In the genomic region with DNA sequence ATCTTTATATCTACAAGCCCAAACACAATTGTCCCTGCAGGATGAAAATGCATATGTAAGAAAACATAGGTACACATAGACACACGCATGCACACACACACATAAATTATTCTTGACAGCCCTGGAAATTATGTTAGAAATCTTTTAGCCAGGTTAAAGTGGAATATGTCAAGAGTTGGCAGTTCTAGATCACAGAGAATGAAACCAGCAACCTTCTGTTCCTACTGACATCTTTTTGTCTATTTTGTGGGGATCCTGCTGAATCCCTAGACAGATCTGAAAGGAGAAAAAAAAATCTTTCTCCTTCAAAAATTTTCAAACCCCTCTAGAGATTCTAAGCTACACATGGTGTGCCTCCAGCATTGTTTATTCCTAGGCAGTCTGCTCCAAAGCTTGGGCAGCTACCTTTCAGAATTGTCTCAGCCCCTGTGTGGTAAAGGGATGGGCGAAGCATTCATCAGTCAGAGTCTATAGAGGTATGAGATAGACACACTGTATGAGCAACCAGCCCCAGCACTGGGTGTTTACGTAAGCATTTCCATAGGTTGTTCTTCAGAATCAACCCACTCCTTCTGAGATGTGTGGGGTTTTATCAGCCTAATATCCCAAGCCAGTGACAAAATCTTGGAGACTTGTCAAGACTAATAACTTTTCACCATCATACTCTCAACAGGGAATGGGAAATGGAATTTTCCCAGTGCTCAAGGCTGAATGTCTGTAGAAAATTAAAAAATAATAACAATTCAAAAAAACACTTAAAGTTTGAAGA, we compare ENCODE assay signal across 17 cellular contexts.
DNase-seq lines count a peak whose midpoint lies in the region; ATAC-seq and TF ChIP-seq lines count a peak whose summit lies in the region.
"Had no signal": no experiment of that assay in that cellular context is flagged by ENCODE, and none has a peak within 500 bp of the region (broad histone marks: within the 10 kb centered on the region; RNA-seq: fewer than 3 reads in every experiment).

No MANE protein-coding gene starts in this region.

- no peak overlapping the region for H3K4ac ChIP-seq in trophoblast cell (ENCODE audit: low read depth, low read length)

- no peaks in the 10 kb centered on the region for H3K27me3 Mint-ChIP-seq in T-helper 17 cell
- no peaks in the 10 kb centered on the region for H3K27me3 Mint-ChIP-seq in activated naive CD8-positive, alpha-beta T cell treated with anti-CD3 and anti-CD28 coated beads, Interleukin-2, amount 10 ng/mL, durations not matched to agents 7 days and 5 days
- H3K27me3 Mint-ChIP-seq: activated B cell treated with CpG ODN at 0.5 μM for 24 hours had no signal

- peaks cover 2% of the 10 kb centered on the region for H3K36me3 Mint-ChIP-seq in T-helper 17 cell (ENCODE audit: low read depth)
- H3K36me3 Mint-ChIP-seq in activated naive CD8-positive, alpha-beta T cell treated with anti-CD3 and anti-CD28 coated beads, Interleukin-2, amount 10 ng/mL, durations not matched to agents 7 days and 5 days: peaks cover 3% of the 10 kb centered on the region
- H3K36me3 Mint-ChIP-seq in stimulated activated effector memory CD8-positive, alpha-beta T cell treated with anti-CD3 and anti-CD28 coated beads, Interleukin-12 subunit alpha, Interleukin-12 subunit beta, amount 100 ng/mL, for 72 hours: peaks cover 6% of the 10 kb centered on the region

- H3K23ac ChIP-seq in trophoblast cell (ENCODE audit: low read length): no peak overlapping the region

- no peak for TF ChIP-seq POLR2A in tibial nerve (IDR thresholded peaks at IDR 0.05)

- H3K9me3 ChIP-seq in T-helper 17 cell (ENCODE audit: control insufficient read depth, low read length, poor library complexity, severe bottlenecking) (no peaks in the 10 kb centered on the region), trophoblast cell (ENCODE audit: insufficient read depth, low read depth, low read length) (peaks cover 2% of the 10 kb centered on the region), tibial nerve (no peaks in the 10 kb centered on the region)
- H3K9me3 ChIP-seq: HAP-1, Peyer's patch had no signal

- H3K4me3 ChIP-seq in trophoblast cell (ENCODE audit: low read depth, low read length): no peak overlapping the region
- no peak overlapping the region for H3K4me3 ChIP-seq in tibial nerve
- H3K4me3 ChIP-seq: HAP-1, Peyer's patch had no signal

- WGBS in trophoblast cell (ENCODE audit: extremely low coverage, insufficient coverage, insufficient read length): no CpG with 5 or more reads among the region's 3 CpGs
- 86 to 95% methylated on average over 3 of the region's 3 CpGs for WGBS in tibial nerve, 2 donors

- no peak overlapping the region for H3K27ac ChIP-seq in trophoblast cell (ENCODE audit: low read depth, low read length)
- H3K27ac ChIP-seq in tibial nerve: no peak overlapping the region

- H3K4me1 ChIP-seq in trophoblast cell (ENCODE audit: control insufficient read depth in 1 of 2, insufficient read depth in 2 of 2, low read length in 2 of 2) (no peaks in the 10 kb centered on the region), tibial nerve (peaks cover 0 to 3% (median 0%) of the 10 kb centered on the region in 4 donors)
- H3K4me1 ChIP-seq: HAP-1, Peyer's patch had no signal

- no peak overlapping the region for H2AFZ ChIP-seq in trophoblast cell (ENCODE audit: insufficient read depth, low read length, poor library complexity)

- no peak overlapping the region for H2AK5ac ChIP-seq in trophoblast cell (ENCODE audit: low read length)

- H4K8ac ChIP-seq in trophoblast cell (ENCODE audit: low read depth, low read length): no peak overlapping the region

- POLR2A ChIA-PET in activated naive CD8-positive, alpha-beta T cell treated with anti-CD3 and anti-CD28 coated beads, Interleukin-2, amount 10 ng/mL, durations not matched to agents 7 days and 5 days (lab: Charles Lee): interaction anchor here (0.8 to 1.1 kb wide), 2 partner anchors 11 to 99 kb away, joined by 3 to 4 read pairs; a partner anchor contains a TSS

- H4K91ac ChIP-seq in trophoblast cell (ENCODE audit: low read depth, low read length): no peak overlapping the region

- peak overlapping the region; percentile 85 for H3K4me3 Mint-ChIP-seq in T-helper 17 cell
- H3K4me3 Mint-ChIP-seq in activated naive CD8-positive, alpha-beta T cell treated with anti-CD3 and anti-CD28 coated beads, Interleukin-2, amount 10 ng/mL, durations not matched to agents 7 days and 5 days: peak overlapping the region; percentile 0
- H3K4me3 Mint-ChIP-seq in stimulated activated effector memory CD8-positive, alpha-beta T cell treated with anti-CD3 and anti-CD28 coated beads, Interleukin-12 subunit alpha, Interleukin-12 subunit beta, amount 100 ng/mL, for 72 hours: peak overlapping the region; percentile 44
- H3K4me3 Mint-ChIP-seq: activated B cell treated with CpG ODN at 0.5 μM for 24 hours had no signal

- no peak overlapping the region for H3K18ac ChIP-seq in trophoblast cell (ENCODE audit: low read length)

- no peaks in the 10 kb centered on the region for H3K9me3 Mint-ChIP-seq in activated naive CD8-positive, alpha-beta T cell treated with anti-CD3 and anti-CD28 coated beads, Interleukin-2, amount 10 ng/mL, durations not matched to agents 7 days and 5 days
- H3K9me3 Mint-ChIP-seq in stimulated activated effector memory CD8-positive, alpha-beta T cell treated with anti-CD3 and anti-CD28 coated beads, Interleukin-12 subunit alpha, Interleukin-12 subunit beta, amount 100 ng/mL, for 72 hours: no peaks in the 10 kb centered on the region
- H3K9me3 Mint-ChIP-seq: activated B cell treated with CpG ODN at 0.5 μM for 24 hours had no signal

- no peak for TF ChIP-seq CTCF in tibial nerve (IDR thresholded peaks at IDR 0.05)

- H3K4me1 Mint-ChIP-seq in T-helper 17 cell: peaks cover 22% of the 10 kb centered on the region
- peaks cover 20% of the 10 kb centered on the region for H3K4me1 Mint-ChIP-seq in activated naive CD8-positive, alpha-beta T cell treated with anti-CD3 and anti-CD28 coated beads, Interleukin-2, amount 10 ng/mL, durations not matched to agents 7 days and 5 days
- H3K4me1 Mint-ChIP-seq in stimulated activated effector memory CD8-positive, alpha-beta T cell treated with anti-CD3 and anti-CD28 coated beads, Interleukin-12 subunit alpha, Interleukin-12 subunit beta, amount 100 ng/mL, for 72 hours: peaks cover 47% of the 10 kb centered on the region

- no peak overlapping the region for H4K12ac ChIP-seq in trophoblast cell (ENCODE audit: low read depth, low read length)

- TF ChIP-seq EP300 in tibial nerve (IDR thresholded peaks at IDR 0.05): no peak

- H2BK12ac ChIP-seq in trophoblast cell (ENCODE audit: low read length): no peak overlapping the region

- peak; percentile 84 for ATAC-seq in T-helper 17 cell
- ATAC-seq in activated naive CD8-positive, alpha-beta T cell treated with anti-CD3 and anti-CD28 coated beads, Interleukin-2, amount 10 ng/mL, durations not matched to agents 7 days and 5 days (ENCODE audit: low read depth): no peak
- ATAC-seq in stimulated activated effector memory CD8-positive, alpha-beta T cell treated with anti-CD3 and anti-CD28 coated beads, Interleukin-12 subunit alpha, Interleukin-12 subunit beta, amount 100 ng/mL, for 72 hours: peak; percentile 65

- no peak overlapping the region for H3K14ac ChIP-seq in trophoblast cell (ENCODE audit: low read length)

- H2BK120ac ChIP-seq in trophoblast cell (ENCODE audit: insufficient read depth, low read length, poor library complexity): no peak overlapping the region

- no peaks in the 10 kb centered on the region for H3K36me3 ChIP-seq in trophoblast cell (ENCODE audit: control insufficient read depth in 1 of 2, insufficient read depth in 2 of 2, low read length in 2 of 2)
- no peaks in the 10 kb centered on the region for H3K36me3 ChIP-seq in tibial nerve
- H3K36me3 ChIP-seq: HAP-1, Peyer's patch had no signal

- H3K79me2 ChIP-seq in trophoblast cell (ENCODE audit: control insufficient read depth, insufficient read depth, low read length, poor library complexity): no peaks in the 10 kb centered on the region

- no peak overlapping the region for H2BK5ac ChIP-seq in trophoblast cell (ENCODE audit: low read depth, low read length, poor library complexity)

- H3K4me2 ChIP-seq in trophoblast cell (ENCODE audit: low read length): no peak overlapping the region

- peak overlapping the region; percentile 95 for H3K27ac Mint-ChIP-seq in T-helper 17 cell
- no peak overlapping the region for H3K27ac Mint-ChIP-seq in activated naive CD8-positive, alpha-beta T cell treated with anti-CD3 and anti-CD28 coated beads, Interleukin-2, amount 10 ng/mL, durations not matched to agents 7 days and 5 days
- H3K27ac Mint-ChIP-seq in stimulated activated effector memory CD8-positive, alpha-beta T cell treated with anti-CD3 and anti-CD28 coated beads, Interleukin-12 subunit alpha, Interleukin-12 subunit beta, amount 100 ng/mL, for 72 hours: peak overlapping the region; percentile 38
- H3K27ac Mint-ChIP-seq: activated B cell treated with CpG ODN at 0.5 μM for 24 hours had no signal

- DNase-seq in activated naive CD4-positive, alpha-beta T cell treated with Interleukin-2 at 50 U/mL for 16 hours: peak; percentile 9
- no peak for DNase-seq in activated naive CD4-positive, alpha-beta T cell (lab: John Stamatoyannopoulos, UW)
- no peak for DNase-seq in T-helper 17 cell
- no peak for DNase-seq in activated naive CD8-positive, alpha-beta T cell treated with anti-CD3 and anti-CD28 coated beads, Interleukin-2, amount 10 ng/mL, durations not matched to agents 7 days and 5 days
- no peak for DNase-seq in stimulated activated effector memory CD8-positive, alpha-beta T cell treated with anti-CD3 and anti-CD28 coated beads, Interleukin-12 subunit alpha, Interleukin-12 subunit beta, amount 100 ng/mL, for 72 hours (ENCODE audit: low spot score in 2 of 2)
- DNase-seq in trophoblast cell: no peak
- DNase-seq in tibial nerve (ENCODE audit: low spot score in 2 of 2): no peak
- DNase-seq in NCI-H226: no peak
- DNase-seq: activated B cell treated with CpG ODN at 0.5 μM for 24 hours, DMS79 treated with DMSO at 0.1 percent for 48 hours, KG1, mesenchymal stem cell, NCI-H1436, NCI-H510A treated with DMSO at 0.1 percent for 48 hours, Peyer's patch, SW 1271 had no signal

- no peak overlapping the region for H3K9ac ChIP-seq in trophoblast cell (ENCODE audit: low read length)

- H3K27me3 ChIP-seq in trophoblast cell (ENCODE audit: insufficient read depth, low read length) (no peaks in the 10 kb centered on the region), tibial nerve (no peaks in the 10 kb centered on the region)
- H3K27me3 ChIP-seq: Peyer's patch had no signal

- H3K79me1 ChIP-seq in trophoblast cell (ENCODE audit: low read length): no peaks in the 10 kb centered on the region

Comparison
In these comparisons a context has a peak if more than half of its experiments do, and no peak if none do; other contexts are left out.
1. H3K4me3 Mint-ChIP-seq: peak in every context shown above with its lines; median percentile 85 in T-helper 17 cell; 44 in stimulated activated effector memory CD8-positive, alpha-beta T cell treated with anti-CD3 and anti-CD28 coated beads, Interleukin-12 subunit alpha, Interleukin-12 subunit beta, amount 100 ng/mL, for 72 hours; 0 in activated naive CD8-positive, alpha-beta T cell treated with anti-CD3 and anti-CD28 coated beads, Interleukin-2, amount 10 ng/mL, durations not matched to agents 7 days and 5 days.